ENCODE assay signal across 1 cellular context in the genomic region with DNA sequence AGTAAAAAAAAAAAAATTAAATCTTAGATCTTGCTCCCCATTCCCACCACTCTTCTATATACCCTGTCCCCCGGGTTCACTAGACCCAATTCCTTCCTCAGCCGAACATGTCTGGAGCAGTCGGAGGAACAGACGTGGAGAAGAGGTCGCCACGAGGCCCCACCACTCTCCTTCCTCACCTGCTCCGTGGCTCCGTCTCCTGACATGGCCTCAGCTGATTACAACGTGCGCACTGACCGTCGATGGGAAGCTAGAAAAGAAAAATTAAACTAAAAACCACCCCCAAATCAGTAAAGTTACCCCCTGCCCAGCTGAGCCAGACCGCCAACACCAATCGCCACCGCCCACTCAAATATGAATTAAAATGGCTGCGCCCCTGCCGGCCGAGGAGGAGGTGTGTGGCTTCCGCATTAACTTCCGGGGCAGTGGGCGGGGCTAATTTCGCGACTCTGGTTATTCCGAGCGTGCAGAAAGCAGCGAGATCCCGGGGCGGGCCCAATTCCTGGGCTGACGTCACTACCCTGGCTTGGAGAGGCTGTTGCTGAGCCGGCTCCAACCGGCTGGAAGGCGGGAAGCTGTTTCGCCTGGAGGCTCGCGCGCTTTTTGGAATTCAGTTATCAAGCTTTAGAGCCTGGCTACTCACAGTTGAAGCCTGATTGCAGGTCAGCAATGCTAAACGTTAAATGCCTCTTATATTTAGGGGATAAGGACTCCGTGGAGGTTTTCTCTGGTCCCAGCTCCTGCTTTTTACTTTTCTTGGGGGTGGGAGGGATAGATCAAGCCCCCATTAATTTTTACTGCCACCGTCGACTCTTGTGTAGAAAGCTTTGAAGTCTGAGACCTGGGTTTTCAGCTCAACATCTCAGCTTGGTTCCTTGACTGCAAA.
TF ChIP-seq lines count a peak whose summit lies in the region.

Gene CSTF3, minus strand, starts transcription at position 361 of the 886 bp plus-strand sequence. Its CDS starts 155 bp downstream, at position 206.

TF ChIP-seq in K562, 482 proteins besides CTCF, POLR2A, EP300 and RAD21 (continued from another document and continues in another):
- TF ChIP-seq, protein P1, sequence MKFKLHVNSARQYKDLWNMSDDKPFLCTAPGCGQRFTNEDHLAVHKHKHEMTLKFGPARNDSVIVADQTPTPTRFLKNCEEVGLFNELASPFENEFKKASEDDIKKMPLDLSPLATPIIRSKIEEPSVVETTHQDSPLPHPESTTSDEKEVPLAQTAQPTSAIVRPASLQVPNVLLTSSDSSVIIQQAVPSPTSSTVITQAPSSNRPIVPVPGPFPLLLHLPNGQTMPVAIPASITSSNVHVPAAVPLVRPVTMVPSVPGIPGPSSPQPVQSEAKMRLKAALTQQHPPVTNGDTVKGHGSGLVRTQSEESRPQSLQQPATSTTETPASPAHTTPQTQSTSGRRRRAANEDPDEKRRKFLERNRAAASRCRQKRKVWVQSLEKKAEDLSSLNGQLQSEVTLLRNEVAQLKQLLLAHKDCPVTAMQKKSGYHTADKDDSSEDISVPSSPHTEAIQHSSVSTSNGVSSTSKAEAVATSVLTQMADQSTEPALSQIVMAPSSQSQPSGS (CRISPR knock-in tag; IDR thresholded peaks at IDR 0.05) = peak; percentile 91
- TF ChIP-seq RBM34 (IDR thresholded peaks at IDR 0.05; ENCODE audit: borderline replicate concordance, insufficient read depth, low read length) (no peak), LCOR (CRISPR knock-in tag; IDR thresholded peaks at IDR 0.05) (peak; percentile 100), ZBTB26 (CRISPR knock-in tag; IDR thresholded peaks at IDR 0.05) (no peak), MAFG (tag; conservative IDR thresholded peaks at IDR 0.05) (no peak), HNRNPLL (IDR thresholded peaks at IDR 0.05; ENCODE audit: low read depth, low read length, poor library complexity, severe bottlenecking) (no peak), PCBP2 (IDR thresholded peaks at IDR 0.05; ENCODE audit: low read depth, low read length, poor library complexity, severe bottlenecking) (no peak), HCFC1 (IDR thresholded peaks at IDR 0.05; ENCODE audit: low read depth, low read length) (peak; percentile 78), TFAM (CRISPR knock-in tag; conservative IDR thresholded peaks at IDR 0.05) (no peak), MEIS2 (IDR thresholded peaks at IDR 0.05; ENCODE audit: partially characterized antibody) (no peak), THAP12 (CRISPR knock-in tag; IDR thresholded peaks at IDR 0.05) (0 out of 2 replicates have a peak, but pooled peaks have one; percentile 13), SOX6 (IDR thresholded peaks at IDR 0.05) (peak; percentile 80), PTBP1 (IDR thresholded peaks at IDR 0.05; ENCODE audit: low read depth, low read length) (0 out of 2 replicates have a peak, but pooled peaks have one; percentile 52), NCOA4 (IDR thresholded peaks at IDR 0.05; ENCODE audit: partially characterized antibody) (no peak), ZNF57 (CRISPR knock-in tag; IDR thresholded peaks at IDR 0.05) (no peak), KAT8 (IDR thresholded peaks at IDR 0.05; ENCODE audit: low read depth) (peak; percentile 73), CREB5 (CRISPR knock-in tag; IDR thresholded peaks at IDR 0.05) (no peak; the same call in 1 of the 2 replicates), MYC (IDR thresholded peaks at IDR 0.05; ENCODE audit: low read depth, low read length) (peak; percentile 96), MYC (CRISPR knock-in tag; IDR thresholded peaks at IDR 0.05; ENCODE audit: borderline replicate concordance, low read depth) (peak; percentile 92), RBM15 (IDR thresholded peaks at IDR 0.05; ENCODE audit: insufficient read depth, low read length) (no peak), PYGO2 (tag; IDR thresholded peaks at IDR 0.05) (no peak), ETS2 (tag; IDR thresholded peaks at IDR 0.05; ENCODE audit: borderline replicate concordance, poor library complexity, severe bottlenecking) (no peak), THRAP3 (IDR thresholded peaks at IDR 0.05; ENCODE audit: borderline replicate concordance) (no peak), FOXA3 (CRISPR knock-in tag; conservative IDR thresholded peaks at IDR 0.05 in 1 of 2, IDR thresholded peaks at IDR 0.05 in 1 of 2) (no peak; a peak in 1 of 4 replicates), ZNF79 (CRISPR knock-in tag; IDR thresholded peaks at IDR 0.05; ENCODE audit: low read depth) (no peak)
- TF ChIP-seq, protein P2, sequence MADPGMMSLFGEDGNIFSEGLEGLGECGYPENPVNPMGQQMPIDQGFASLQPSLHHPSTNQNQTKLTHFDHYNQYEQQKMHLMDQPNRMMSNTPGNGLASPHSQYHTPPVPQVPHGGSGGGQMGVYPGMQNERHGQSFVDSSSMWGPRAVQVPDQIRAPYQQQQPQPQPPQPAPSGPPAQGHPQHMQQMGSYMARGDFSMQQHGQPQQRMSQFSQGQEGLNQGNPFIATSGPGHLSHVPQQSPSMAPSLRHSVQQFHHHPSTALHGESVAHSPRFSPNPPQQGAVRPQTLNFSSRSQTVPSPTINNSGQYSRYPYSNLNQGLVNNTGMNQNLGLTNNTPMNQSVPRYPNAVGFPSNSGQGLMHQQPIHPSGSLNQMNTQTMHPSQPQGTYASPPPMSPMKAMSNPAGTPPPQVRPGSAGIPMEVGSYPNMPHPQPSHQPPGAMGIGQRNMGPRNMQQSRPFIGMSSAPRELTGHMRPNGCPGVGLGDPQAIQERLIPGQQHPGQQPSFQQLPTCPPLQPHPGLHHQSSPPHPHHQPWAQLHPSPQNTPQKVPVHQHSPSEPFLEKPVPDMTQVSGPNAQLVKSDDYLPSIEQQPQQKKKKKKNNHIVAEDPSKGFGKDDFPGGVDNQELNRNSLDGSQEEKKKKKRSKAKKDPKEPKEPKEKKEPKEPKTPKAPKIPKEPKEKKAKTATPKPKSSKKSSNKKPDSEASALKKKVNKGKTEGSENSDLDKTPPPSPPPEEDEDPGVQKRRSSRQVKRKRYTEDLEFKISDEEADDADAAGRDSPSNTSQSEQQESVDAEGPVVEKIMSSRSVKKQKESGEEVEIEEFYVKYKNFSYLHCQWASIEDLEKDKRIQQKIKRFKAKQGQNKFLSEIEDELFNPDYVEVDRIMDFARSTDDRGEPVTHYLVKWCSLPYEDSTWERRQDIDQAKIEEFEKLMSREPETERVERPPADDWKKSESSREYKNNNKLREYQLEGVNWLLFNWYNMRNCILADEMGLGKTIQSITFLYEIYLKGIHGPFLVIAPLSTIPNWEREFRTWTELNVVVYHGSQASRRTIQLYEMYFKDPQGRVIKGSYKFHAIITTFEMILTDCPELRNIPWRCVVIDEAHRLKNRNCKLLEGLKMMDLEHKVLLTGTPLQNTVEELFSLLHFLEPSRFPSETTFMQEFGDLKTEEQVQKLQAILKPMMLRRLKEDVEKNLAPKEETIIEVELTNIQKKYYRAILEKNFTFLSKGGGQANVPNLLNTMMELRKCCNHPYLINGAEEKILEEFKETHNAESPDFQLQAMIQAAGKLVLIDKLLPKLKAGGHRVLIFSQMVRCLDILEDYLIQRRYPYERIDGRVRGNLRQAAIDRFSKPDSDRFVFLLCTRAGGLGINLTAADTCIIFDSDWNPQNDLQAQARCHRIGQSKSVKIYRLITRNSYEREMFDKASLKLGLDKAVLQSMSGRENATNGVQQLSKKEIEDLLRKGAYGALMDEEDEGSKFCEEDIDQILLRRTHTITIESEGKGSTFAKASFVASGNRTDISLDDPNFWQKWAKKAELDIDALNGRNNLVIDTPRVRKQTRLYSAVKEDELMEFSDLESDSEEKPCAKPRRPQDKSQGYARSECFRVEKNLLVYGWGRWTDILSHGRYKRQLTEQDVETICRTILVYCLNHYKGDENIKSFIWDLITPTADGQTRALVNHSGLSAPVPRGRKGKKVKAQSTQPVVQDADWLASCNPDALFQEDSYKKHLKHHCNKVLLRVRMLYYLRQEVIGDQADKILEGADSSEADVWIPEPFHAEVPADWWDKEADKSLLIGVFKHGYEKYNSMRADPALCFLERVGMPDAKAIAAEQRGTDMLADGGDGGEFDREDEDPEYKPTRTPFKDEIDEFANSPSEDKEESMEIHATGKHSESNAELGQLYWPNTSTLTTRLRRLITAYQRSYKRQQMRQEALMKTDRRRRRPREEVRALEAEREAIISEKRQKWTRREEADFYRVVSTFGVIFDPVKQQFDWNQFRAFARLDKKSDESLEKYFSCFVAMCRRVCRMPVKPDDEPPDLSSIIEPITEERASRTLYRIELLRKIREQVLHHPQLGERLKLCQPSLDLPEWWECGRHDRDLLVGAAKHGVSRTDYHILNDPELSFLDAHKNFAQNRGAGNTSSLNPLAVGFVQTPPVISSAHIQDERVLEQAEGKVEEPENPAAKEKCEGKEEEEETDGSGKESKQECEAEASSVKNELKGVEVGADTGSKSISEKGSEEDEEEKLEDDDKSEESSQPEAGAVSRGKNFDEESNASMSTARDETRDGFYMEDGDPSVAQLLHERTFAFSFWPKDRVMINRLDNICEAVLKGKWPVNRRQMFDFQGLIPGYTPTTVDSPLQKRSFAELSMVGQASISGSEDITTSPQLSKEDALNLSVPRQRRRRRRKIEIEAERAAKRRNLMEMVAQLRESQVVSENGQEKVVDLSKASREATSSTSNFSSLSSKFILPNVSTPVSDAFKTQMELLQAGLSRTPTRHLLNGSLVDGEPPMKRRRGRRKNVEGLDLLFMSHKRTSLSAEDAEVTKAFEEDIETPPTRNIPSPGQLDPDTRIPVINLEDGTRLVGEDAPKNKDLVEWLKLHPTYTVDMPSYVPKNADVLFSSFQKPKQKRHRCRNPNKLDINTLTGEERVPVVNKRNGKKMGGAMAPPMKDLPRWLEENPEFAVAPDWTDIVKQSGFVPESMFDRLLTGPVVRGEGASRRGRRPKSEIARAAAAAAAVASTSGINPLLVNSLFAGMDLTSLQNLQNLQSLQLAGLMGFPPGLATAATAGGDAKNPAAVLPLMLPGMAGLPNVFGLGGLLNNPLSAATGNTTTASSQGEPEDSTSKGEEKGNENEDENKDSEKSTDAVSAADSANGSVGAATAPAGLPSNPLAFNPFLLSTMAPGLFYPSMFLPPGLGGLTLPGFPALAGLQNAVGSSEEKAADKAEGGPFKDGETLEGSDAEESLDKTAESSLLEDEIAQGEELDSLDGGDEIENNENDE (IDR thresholded peaks at IDR 0.05; ENCODE audit: low read depth, low read length) = no peak
- TF ChIP-seq, protein P3, sequence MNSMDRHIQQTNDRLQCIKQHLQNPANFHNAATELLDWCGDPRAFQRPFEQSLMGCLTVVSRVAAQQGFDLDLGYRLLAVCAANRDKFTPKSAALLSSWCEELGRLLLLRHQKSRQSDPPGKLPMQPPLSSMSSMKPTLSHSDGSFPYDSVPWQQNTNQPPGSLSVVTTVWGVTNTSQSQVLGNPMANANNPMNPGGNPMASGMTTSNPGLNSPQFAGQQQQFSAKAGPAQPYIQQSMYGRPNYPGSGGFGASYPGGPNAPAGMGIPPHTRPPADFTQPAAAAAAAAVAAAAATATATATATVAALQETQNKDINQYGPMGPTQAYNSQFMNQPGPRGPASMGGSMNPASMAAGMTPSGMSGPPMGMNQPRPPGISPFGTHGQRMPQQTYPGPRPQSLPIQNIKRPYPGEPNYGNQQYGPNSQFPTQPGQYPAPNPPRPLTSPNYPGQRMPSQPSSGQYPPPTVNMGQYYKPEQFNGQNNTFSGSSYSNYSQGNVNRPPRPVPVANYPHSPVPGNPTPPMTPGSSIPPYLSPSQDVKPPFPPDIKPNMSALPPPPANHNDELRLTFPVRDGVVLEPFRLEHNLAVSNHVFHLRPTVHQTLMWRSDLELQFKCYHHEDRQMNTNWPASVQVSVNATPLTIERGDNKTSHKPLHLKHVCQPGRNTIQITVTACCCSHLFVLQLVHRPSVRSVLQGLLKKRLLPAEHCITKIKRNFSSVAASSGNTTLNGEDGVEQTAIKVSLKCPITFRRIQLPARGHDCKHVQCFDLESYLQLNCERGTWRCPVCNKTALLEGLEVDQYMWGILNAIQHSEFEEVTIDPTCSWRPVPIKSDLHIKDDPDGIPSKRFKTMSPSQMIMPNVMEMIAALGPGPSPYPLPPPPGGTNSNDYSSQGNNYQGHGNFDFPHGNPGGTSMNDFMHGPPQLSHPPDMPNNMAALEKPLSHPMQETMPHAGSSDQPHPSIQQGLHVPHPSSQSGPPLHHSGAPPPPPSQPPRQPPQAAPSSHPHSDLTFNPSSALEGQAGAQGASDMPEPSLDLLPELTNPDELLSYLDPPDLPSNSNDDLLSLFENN (IDR thresholded peaks at IDR 0.05; ENCODE audit: low read depth in 2 of 2, low read length in 2 of 2) = no peak
